In genomic region chr1:241532864-241533263, GRCh38 we compare ENCODE assay signal across 10 cellular contexts. TPM values are rescaled to one million over a fixed set of nuclear protein-coding genes. Genes with fewer than 3 reads are reported as not detected.
A peak's percentile ranks its signal among the peaks of the same experiment; 100 is the strongest.
DNase-seq lines count a peak whose midpoint lies in the region; ATAC-seq and TF ChIP-seq lines count a peak whose summit lies in the region.
"Had no signal": no experiment of that assay in that cellular context is flagged by ENCODE, and none has a peak within 500 bp of the region (broad histone marks: within the 10 kb centered on the region; RNA-seq: fewer than 3 reads in every experiment).

No MANE protein-coding gene starts in this region.

- H3K36me3 Mint-ChIP-seq in activated T-cell treated with anti-CD3 and anti-CD28 coated beads, Interleukin-2, amount 50 U/mL, for 4 hours (ENCODE audit: insufficient read depth), result no peaks in the 10 kb centered on the region
- no peaks in the 10 kb centered on the region for H3K36me3 Mint-ChIP-seq in activated T-cell treated with anti-CD3 and anti-CD28 coated beads, Interleukin-2, amount 50 U/mL, for 24 hours (ENCODE audit: low read depth)
- no peaks in the 10 kb centered on the region for H3K36me3 Mint-ChIP-seq in stimulated activated naive CD8-positive, alpha-beta T cell treated with anti-CD3 and anti-CD28 coated beads, Interleukin-15, Interleukin-2, amounts not matched to agents 100 ng/mL and 50 ng/mL, for 24 hours (ENCODE audit: low read depth)

- no peak for DNase-seq in activated T-cell treated with anti-CD3 and anti-CD28 coated beads, Interleukin-2, amount 50 U/mL, for 4 hours
- no peak for DNase-seq in activated T-cell treated with anti-CD3 and anti-CD28 coated beads, Interleukin-2, amount 50 U/mL, for 24 hours
- DNase-seq in OCI-LY7 (ENCODE audit: low spot score), result peak; percentile 80
- no peak for DNase-seq in SK-N-SH
- no peak for DNase-seq in PC-3
- no peak for DNase-seq in KBM-7
- DNase-seq: T-helper 2 cell had no signal

- H3K4me1 Mint-ChIP-seq in activated T-cell treated with anti-CD3 and anti-CD28 coated beads, Interleukin-2, amount 50 U/mL, for 4 hours (ENCODE audit: low read depth), result peaks cover 19% of the 10 kb centered on the region
- H3K4me1 Mint-ChIP-seq in activated T-cell treated with anti-CD3 and anti-CD28 coated beads, Interleukin-2, amount 50 U/mL, for 24 hours (ENCODE audit: low read depth), result peaks cover 20% of the 10 kb centered on the region
- H3K4me1 Mint-ChIP-seq in stimulated activated naive CD8-positive, alpha-beta T cell treated with anti-CD3 and anti-CD28 coated beads, Interleukin-15, Interleukin-2, amounts not matched to agents 100 ng/mL and 50 ng/mL, for 24 hours (ENCODE audit: low read depth), result peaks cover 44% of the 10 kb centered on the region

- TF ChIP-seq EP300 in SK-N-SH (IDR thresholded peaks at IDR 0.05; ENCODE audit: borderline replicate concordance in 1 of 2, low read depth in 1 of 2, low read length in 1 of 2), result no peak

- H3K27ac Mint-ChIP-seq in activated T-cell treated with anti-CD3 and anti-CD28 coated beads, Interleukin-2, amount 50 U/mL, for 24 hours, result no peak overlapping the region
- H3K27ac Mint-ChIP-seq in stimulated activated naive CD8-positive, alpha-beta T cell treated with anti-CD3 and anti-CD28 coated beads, Interleukin-15, Interleukin-2, amounts not matched to agents 100 ng/mL and 50 ng/mL, for 24 hours, result peak overlapping the region; percentile 56

- H3K9me3 Mint-ChIP-seq in activated T-cell treated with anti-CD3 and anti-CD28 coated beads, Interleukin-2, amount 50 U/mL, for 4 hours, result no peaks in the 10 kb centered on the region
- peaks cover 2% of the 10 kb centered on the region for H3K9me3 Mint-ChIP-seq in activated T-cell treated with anti-CD3 and anti-CD28 coated beads, Interleukin-2, amount 50 U/mL, for 24 hours
- no peaks in the 10 kb centered on the region for H3K9me3 Mint-ChIP-seq in stimulated activated naive CD8-positive, alpha-beta T cell treated with anti-CD3 and anti-CD28 coated beads, Interleukin-15, Interleukin-2, amounts not matched to agents 100 ng/mL and 50 ng/mL, for 24 hours

- H3K9me3 ChIP-seq in OCI-LY7 (ENCODE audit: low read length) (peaks cover 3% of the 10 kb centered on the region; the same call in 1 of the 2 replicates), SK-N-SH (no peaks in the 10 kb centered on the region), PC-3 (ENCODE audit: low read length) (no peaks in the 10 kb centered on the region)

- H3K27me3 ChIP-seq in SK-N-SH (ENCODE audit: insufficient read depth) (no peaks in the 10 kb centered on the region), PC-3 (ENCODE audit: low read length) (no peaks in the 10 kb centered on the region)

- H3K27ac ChIP-seq in OCI-LY7 (ENCODE audit: low read depth, low read length, poor library complexity, severe bottlenecking) (peak overlapping the region; percentile 96), SK-N-SH (ENCODE audit: low read depth in 2 of 2, low read length in 1 of 2) (no peak overlapping the region), PC-3 (ENCODE audit: low read length) (no peak overlapping the region)

- peak overlapping the region; percentile 35 for H3K4me3 Mint-ChIP-seq in activated T-cell treated with anti-CD3 and anti-CD28 coated beads, Interleukin-2, amount 50 U/mL, for 4 hours
- H3K4me3 Mint-ChIP-seq in activated T-cell treated with anti-CD3 and anti-CD28 coated beads, Interleukin-2, amount 50 U/mL, for 24 hours, result no peak overlapping the region
- peak overlapping the region; percentile 64 for H3K4me3 Mint-ChIP-seq in stimulated activated naive CD8-positive, alpha-beta T cell treated with anti-CD3 and anti-CD28 coated beads, Interleukin-15, Interleukin-2, amounts not matched to agents 100 ng/mL and 50 ng/mL, for 24 hours

- peak overlapping the region; percentile 74 for H3K4me3 ChIP-seq in OCI-LY7 (ENCODE audit: low read depth, low read length, poor library complexity, severe bottlenecking)
- no peak overlapping the region for H3K4me3 ChIP-seq in SK-N-SH (ENCODE audit: low read depth in 2 of 2, low read length in 1 of 2)
- H3K4me3 ChIP-seq in PC-3 (ENCODE audit: low read length), result no peak overlapping the region

- H3F3A ChIP-seq in SK-N-SH (replicated peaks; ENCODE audit: insufficient read depth), result no peaks in the 10 kb centered on the region
- no peaks in the 10 kb centered on the region for H3F3A ChIP-seq in PC-3 (ENCODE audit: low read length, unreplicated experiment)

- H3K36me3 ChIP-seq in OCI-LY7 (ENCODE audit: insufficient read depth, low read length), result peaks cover 21% of the 10 kb centered on the region
- H3K36me3 ChIP-seq in SK-N-SH (replicated peaks in 1 of 2; ENCODE audit: control insufficient read depth in 1 of 2, insufficient read depth in 2 of 2, low read length in 1 of 2), result no peaks in the 10 kb centered on the region
- no peaks in the 10 kb centered on the region for H3K36me3 ChIP-seq in PC-3 (ENCODE audit: low read depth, low read length)

- H3K4me1 ChIP-seq in OCI-LY7 (ENCODE audit: insufficient read depth, low read length, poor library complexity, severe bottlenecking), result peaks cover 46% of the 10 kb centered on the region
- no peaks in the 10 kb centered on the region; a peak in 1 of 4 replicates for H3K4me1 ChIP-seq in SK-N-SH (ENCODE audit: control insufficient read depth in 1 of 2, insufficient read depth in 2 of 2, low read depth in 1 of 2, low read length in 1 of 2)
- peaks cover 29% of the 10 kb centered on the region for H3K4me1 ChIP-seq in PC-3 (ENCODE audit: insufficient read depth, low read length)

- TF ChIP-seq CTCF in OCI-LY7 (conservative IDR thresholded peaks at IDR 0.05; ENCODE audit: low read length) (no peak), SK-N-SH (IDR thresholded peaks at IDR 0.05) (no peak), PC-3 (conservative IDR thresholded peaks at IDR 0.05; ENCODE audit: low read depth, low read length) (no peak)

- H3K79me2 ChIP-seq in OCI-LY7 (ENCODE audit: insufficient read depth, low read depth, low read length) (peaks cover 22% of the 10 kb centered on the region), SK-N-SH (ENCODE audit: insufficient read depth) (no peaks in the 10 kb centered on the region), PC-3 (ENCODE audit: low read length) (no peaks in the 10 kb centered on the region)

- in situ Hi-C loops in KBM-7 (cut with MboI; ENCODE audit: low pct_unique_long_range_greater_than_20kb, low sequenced_read_pairs), result loop anchor here (25.0 kb wide), 1 partner anchor 304 kb away; the partner anchor contains the start of gene EXO1

- H3K4me2 ChIP-seq in OCI-LY7 (ENCODE audit: low read length) (peak overlapping the region; percentile 88), SK-N-SH (no peak overlapping the region), PC-3 (ENCODE audit: low read length) (no peak overlapping the region)

- TF ChIP-seq RAD21 in SK-N-SH (IDR thresholded peaks at IDR 0.05; ENCODE audit: low read length), result no peak

- no peaks in the 10 kb centered on the region for H3K9me2 ChIP-seq in OCI-LY7 (ENCODE audit: insufficient read depth, low read length)
- H3K9me2 ChIP-seq in SK-N-SH, result no peaks in the 10 kb centered on the region
- H3K9me2 ChIP-seq in PC-3 (replicated peaks; ENCODE audit: low read length), result no peaks in the 10 kb centered on the region

- WGBS in SK-N-SH (ENCODE audit: low lambda C conversion rate), result 89% methylated on average over 7 of the region's 7 CpGs

- peak overlapping the region; percentile 85 for H2AFZ ChIP-seq in OCI-LY7 (ENCODE audit: low read length)
- H2AFZ ChIP-seq in SK-N-SH (ENCODE audit: low read depth), result no peak overlapping the region
- no peak overlapping the region for H2AFZ ChIP-seq in PC-3 (ENCODE audit: low read length)

- ATAC-seq in activated T-cell treated with anti-CD3 and anti-CD28 coated beads, Interleukin-2, amount 50 U/mL, for 4 hours, result no peak
- ATAC-seq in HG02798 (IDR thresholded peaks at IDR 0.05; ENCODE audit: poor library complexity, unreplicated experiment) (peak; percentile 61), PC-3 (no peak)

- BruUV-seq in OCI-LY7 (replicated peaks; lab: Mats Ljungman, UMichigan) (no TSS peak), PC-3 (replicated peaks; lab: Mats Ljungman, UMichigan) (no TSS peak)

- no peak overlapping the region for H3K9ac ChIP-seq in SK-N-SH
- no peak overlapping the region for H3K9ac ChIP-seq in PC-3 (ENCODE audit: low read length)

- no peaks in the 10 kb centered on the region for H4K20me1 ChIP-seq in OCI-LY7 (ENCODE audit: insufficient read depth, low read length)
- no peaks in the 10 kb centered on the region for H4K20me1 ChIP-seq in SK-N-SH (ENCODE audit: insufficient read depth)
- H4K20me1 ChIP-seq in PC-3 (ENCODE audit: low read length), result no peaks in the 10 kb centered on the region

- POLR2A ChIA-PET in OCI-LY7 (lab: Charles Lee) (interaction anchor here (0.6 to 3.0 kb wide), 10 partner anchors 9 to 474 kb away, joined by 3 to 9 read pairs (median 3); partner anchors contain the start of gene FH), SK-N-SH (lab: Yijun Ruan, JAX) (no interaction called here), PC-3 (lab: Charles Lee; ENCODE audit: unreplicated experiment) (interaction anchor here (0.6 kb wide), 1 partner anchor 22 kb away, joined by 4 read pairs; no protein-coding TSS in a partner anchor)

- intact Hi-C loops in OCI-LY7 (cut with micrococcal nuclease; ENCODE audit: unreplicated experiment), result loop anchor here (2.0 to 5.0 kb wide), 2 partner anchors 316 to 454 kb away; partner anchors contain the start of gene EXO1
- intact Hi-C loops in PC-3 (cut with micrococcal nuclease), result loop anchor here (5.0 kb wide), 4 partner anchors 174 to 484 kb away; no protein-coding TSS in a partner anchor

- CTCF ChIA-PET in OCI-LY7 (lab: Charles Lee; ENCODE audit: unreplicated experiment) (no interaction called here), SK-N-SH (lab: Yijun Ruan, JAX) (interaction anchor here (0.9 to 1.5 kb wide), 7 partner anchors 8 to 645 kb away, joined by 3 to 7 read pairs (median 3); no protein-coding TSS in a partner anchor), PC-3 (lab: Charles Lee) (interaction anchor here (0.6 to 1.3 kb wide), 4 partner anchors 72 to 1612 kb away, joined by 3 to 7 read pairs (median 4); no protein-coding TSS in a partner anchor)

- H3K27me3 Mint-ChIP-seq in activated T-cell treated with anti-CD3 and anti-CD28 coated beads, Interleukin-2, amount 50 U/mL, for 4 hours (ENCODE audit: low read depth), result peaks cover 4% of the 10 kb centered on the region
- H3K27me3 Mint-ChIP-seq in activated T-cell treated with anti-CD3 and anti-CD28 coated beads, Interleukin-2, amount 50 U/mL, for 24 hours, result peaks cover 4% of the 10 kb centered on the region
- no peaks in the 10 kb centered on the region for H3K27me3 Mint-ChIP-seq in stimulated activated naive CD8-positive, alpha-beta T cell treated with anti-CD3 and anti-CD28 coated beads, Interleukin-15, Interleukin-2, amounts not matched to agents 100 ng/mL and 50 ng/mL, for 24 hours

RNA-seq across cellular contexts. Expression of gene KMO, which starts 0.7 kb away (rescaled TPM):
- total RNA-seq in activated T-cell treated with anti-CD3 and anti-CD28 coated beads, Interleukin-2, amount 50 U/mL, for 4 hours, result under 1 TPM; 0.34 to 0.91 (median 0.49) TPM
- total RNA-seq in OCI-LY7 (2014; rRNA removed; shearing (Covaris generic)), result 3.2 and 5.5 TPM in 2 replicates
- total RNA-seq in OCI-LY7 (2022) (10.4 and 14.2 TPM in 2 replicates), PC-3 (2014; rRNA removed) (0.29 and 1.2 TPM in 2 replicates)
- polyA plus RNA-seq in SK-N-SH (2012; rRNA removed), result not detected in 2 replicates
- polyA plus RNA-seq in SK-N-SH (2012; cell fraction: cytosol; rRNA removed), result under 0.01 and 0.01 TPM in 2 replicates
- polyA plus RNA-seq in SK-N-SH (2012; cell fraction: nucleus; rRNA removed), result 0.01 TPM in 1 of 2 replicates, not detected in the other
- total RNA-seq: bronchial epithelial cell had no signal

RNA-seq across cellular contexts. Expression of gene FH, which starts 13.3 kb away (rescaled TPM):
- 10 to 100 TPM; 76.7 to 85.7 (median 78.3) TPM for total RNA-seq in activated T-cell treated with anti-CD3 and anti-CD28 coated beads, Interleukin-2, amount 50 U/mL, for 4 hours
- 44.0 and 45.5 TPM in 2 replicates for total RNA-seq in OCI-LY7 (2014; rRNA removed; shearing (Covaris generic))
- 72.1 and 74.6 TPM in 2 replicates for total RNA-seq in OCI-LY7 (2022)
- polyA plus RNA-seq in SK-N-SH (2012; rRNA removed), result 48.1 and 55.4 TPM in 2 replicates
- 58.2 and 61.6 TPM in 2 replicates for polyA plus RNA-seq in SK-N-SH (2012; cell fraction: cytosol; rRNA removed)
- polyA plus RNA-seq in SK-N-SH (2012; cell fraction: nucleus; rRNA removed), result 26.6 and 49.7 TPM in 2 replicates
- 161 and 201 TPM in 2 replicates for total RNA-seq in PC-3 (2014; rRNA removed)
